14 cellular contexts compared by ENCODE assay signal in the genomic region with DNA sequence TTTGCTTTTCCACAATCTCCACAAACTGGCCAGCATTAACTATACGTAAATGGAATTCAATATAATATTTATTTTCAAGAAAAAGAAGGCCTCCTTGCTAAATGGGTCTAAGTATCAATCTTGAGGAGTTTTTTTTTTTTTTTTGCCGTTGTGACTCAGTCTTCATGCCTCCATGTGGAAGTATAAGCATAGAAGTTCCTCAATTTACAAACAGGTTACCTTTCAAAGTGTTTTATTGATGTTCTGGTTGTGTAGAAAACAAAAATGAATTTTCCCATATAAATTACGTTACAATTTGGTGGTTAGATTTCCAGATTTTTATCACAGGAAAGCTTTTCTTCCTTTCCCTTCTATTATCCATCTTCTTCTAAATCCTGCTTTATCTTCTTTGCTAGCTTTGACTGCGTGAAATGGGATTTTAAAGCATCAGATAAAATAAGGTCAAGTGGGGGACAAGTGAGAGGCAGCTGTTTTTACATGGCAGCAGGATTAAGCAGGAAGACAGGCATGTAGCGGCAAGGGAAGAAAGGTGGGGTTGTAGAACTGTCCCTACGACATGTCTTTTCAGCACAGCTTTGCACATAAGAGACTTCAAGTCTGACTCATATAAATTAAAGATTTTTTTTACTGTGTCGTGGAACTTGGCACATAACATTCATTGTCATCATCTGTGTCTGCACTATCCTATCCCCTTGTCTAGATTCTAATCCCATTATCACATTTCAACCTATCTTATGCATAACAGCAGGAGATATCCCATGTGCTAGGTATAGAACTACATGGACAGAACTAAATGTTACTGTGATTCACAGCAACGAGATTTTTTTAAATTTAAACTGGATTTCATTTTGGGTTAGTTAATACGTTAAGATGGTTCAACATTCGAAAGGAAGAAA.
DNase-seq lines count a peak whose midpoint lies in the region; ATAC-seq and TF ChIP-seq lines count a peak whose summit lies in the region.
"Had no signal": no experiment of that assay in that cellular context is flagged by ENCODE, and none has a peak within 500 bp of the region (broad histone marks: within the 10 kb centered on the region; RNA-seq: fewer than 3 reads in every experiment).

No MANE protein-coding gene starts in this region.

- H3K9ac ChIP-seq in neuronal stem cell (ENCODE audit: low read depth, low read length, poor library complexity): no peak overlapping the region

- no peak overlapping the region for H2AFZ ChIP-seq in neuronal stem cell (ENCODE audit: low read length)

- no peak overlapping the region for H3K4me3 ChIP-seq in RWPE2 (ENCODE audit: severe bottlenecking)
- H3K4me3 ChIP-seq in spleen: no peak overlapping the region
- no peak overlapping the region for H3K4me3 ChIP-seq in CD4-positive, alpha-beta memory T cell (ENCODE audit: low read length in 2 of 2)
- no peak overlapping the region for H3K4me3 ChIP-seq in neuronal stem cell (ENCODE audit: low read length in 2 of 2)
- H3K4me3 ChIP-seq: cardiac muscle cell had no signal

- no peaks in the 10 kb centered on the region for H3K9me3 ChIP-seq in RWPE2 (ENCODE audit: severe bottlenecking)
- H3K9me3 ChIP-seq in spleen: no peaks in the 10 kb centered on the region
- H3K9me3 ChIP-seq in CD4-positive, alpha-beta memory T cell (ENCODE audit: control insufficient read depth in 1 of 2, low read length in 2 of 2): no peaks in the 10 kb centered on the region
- no peaks in the 10 kb centered on the region for H3K9me3 ChIP-seq in neuronal stem cell (replicated peaks in 1 of 2; ENCODE audit: control insufficient read depth in 2 of 2, insufficient read depth in 1 of 2, low read depth in 1 of 2, low read length in 2 of 2)

- H3K79me1 ChIP-seq in neuronal stem cell (ENCODE audit: low read depth, low read length): no peaks in the 10 kb centered on the region

- no peak overlapping the region for H3K18ac ChIP-seq in neuronal stem cell (ENCODE audit: low read length)

- no peak overlapping the region for H3K23ac ChIP-seq in neuronal stem cell (ENCODE audit: low read depth, low read length, poor library complexity)

- no peak overlapping the region for H3K14ac ChIP-seq in neuronal stem cell (ENCODE audit: low read length)

- TF ChIP-seq POLR2A in spleen (IDR thresholded peaks at IDR 0.05): no peak

- H3K27ac Mint-ChIP-seq in central memory CD8-positive, alpha-beta T cell (ENCODE audit: low read depth): peak overlapping the region; percentile 38
- peak overlapping the region in 2 of 7 donors; percentile 9 to 28 for H3K27ac Mint-ChIP-seq in CD4-positive, alpha-beta memory T cell

- H3K4me2 ChIP-seq in neuronal stem cell (ENCODE audit: insufficient read depth, low read length, poor library complexity, severe bottlenecking): no peak overlapping the region

- 83 to 87% (median 86%) methylated on average over 10 of the region's 10 CpGs for WGBS in spleen, 5 donors
- no CpG with 5 or more reads among the region's 10 CpGs for WGBS in neuronal stem cell (ENCODE audit: extremely low coverage in 2 of 2, insufficient read length in 2 of 2, insufficient replicate concordance in 1 of 2), 2 donors

- H3K9me3 Mint-ChIP-seq in activated T-cell treated with anti-CD3 and anti-CD28 coated beads, Interleukin-2, amount 50 U/mL, for 4 hours: no peaks in the 10 kb centered on the region
- no peaks in the 10 kb centered on the region for H3K9me3 Mint-ChIP-seq in central memory CD8-positive, alpha-beta T cell
- no peaks in the 10 kb centered on the region for H3K9me3 Mint-ChIP-seq in CD4-positive, alpha-beta memory T cell

- H3K4me1 Mint-ChIP-seq in activated T-cell treated with anti-CD3 and anti-CD28 coated beads, Interleukin-2, amount 50 U/mL, for 4 hours (ENCODE audit: low read depth): peaks cover 26% of the 10 kb centered on the region
- peaks cover 20% of the 10 kb centered on the region for H3K4me1 Mint-ChIP-seq in central memory CD8-positive, alpha-beta T cell
- H3K4me1 Mint-ChIP-seq in CD4-positive, alpha-beta memory T cell: peaks cover 4 to 13% (median 5%) of the 10 kb centered on the region in 4 donors

- H4K8ac ChIP-seq in neuronal stem cell (ENCODE audit: low read depth, low read length): no peak overlapping the region

- H3K36me3 ChIP-seq in RWPE2 (ENCODE audit: low read depth) (no peaks in the 10 kb centered on the region), spleen (no peaks in the 10 kb centered on the region), neuronal stem cell (replicated peaks in 1 of 2; ENCODE audit: control insufficient read depth in 2 of 2, insufficient read depth in 2 of 2, low read length in 2 of 2) (no peaks in the 10 kb centered on the region)
- H3K36me3 ChIP-seq in CD4-positive, alpha-beta memory T cell (ENCODE audit: insufficient read depth, low read length): no peaks in the 10 kb centered on the region
- H3K36me3 ChIP-seq: cardiac muscle cell had no signal

- no peak overlapping the region for H4K91ac ChIP-seq in neuronal stem cell (ENCODE audit: low read depth, low read length, poor library complexity)

- H3K27me3 ChIP-seq in RWPE2 (ENCODE audit: insufficient read depth, poor library complexity, severe bottlenecking): no peaks in the 10 kb centered on the region
- no peaks in the 10 kb centered on the region for H3K27me3 ChIP-seq in spleen (replicated peaks in 1 of 7)
- H3K27me3 ChIP-seq in CD4-positive, alpha-beta memory T cell (ENCODE audit: insufficient read depth, low read length): no peaks in the 10 kb centered on the region
- no peaks in the 10 kb centered on the region for H3K27me3 ChIP-seq in neuronal stem cell (ENCODE audit: control insufficient read depth in 3 of 3, insufficient read depth in 3 of 3, low read depth in 1 of 3, low read length in 3 of 3)
- H3K27me3 ChIP-seq: cardiac muscle cell had no signal

- H3K4me1 ChIP-seq in RWPE2 (ENCODE audit: insufficient read depth, poor library complexity, severe bottlenecking): peaks cover 23% of the 10 kb centered on the region
- peaks cover 0 to 8% (median 0%) of the 10 kb centered on the region in 6 donors for H3K4me1 ChIP-seq in spleen
- H3K4me1 ChIP-seq in CD4-positive, alpha-beta memory T cell (ENCODE audit: insufficient read depth, low read length): no peaks in the 10 kb centered on the region
- peaks cover 0 to 5% of the 10 kb centered on the region in 2 donors for H3K4me1 ChIP-seq in neuronal stem cell (ENCODE audit: control insufficient read depth in 2 of 2, insufficient read depth in 1 of 2, low read depth in 1 of 2, low read length in 2 of 2)

- H2BK120ac ChIP-seq in neuronal stem cell (ENCODE audit: low read depth, low read length): no peak overlapping the region

- H3K27ac ChIP-seq in RWPE2 (ENCODE audit: poor library complexity, severe bottlenecking): peak overlapping the region; percentile 49
- H3K27ac ChIP-seq in spleen: peak overlapping the region in 5 of 8 donors; percentile 0 to 39 (median 12)
- no peak overlapping the region for H3K27ac ChIP-seq in CD4-positive, alpha-beta memory T cell (ENCODE audit: low read depth, low read length)
- H3K27ac ChIP-seq in neuronal stem cell (replicated peaks; ENCODE audit: low read length): no peak overlapping the region
- H3K27ac ChIP-seq: cardiac muscle cell had no signal

- H3K4ac ChIP-seq in neuronal stem cell (ENCODE audit: low read length): no peak overlapping the region

- no peak for ATAC-seq in activated T-cell treated with anti-CD3 and anti-CD28 coated beads, Interleukin-2, amount 50 U/mL, for 4 hours
- no peak for ATAC-seq in RWPE2 (ENCODE audit: low read depth)
- no peak for ATAC-seq in central memory CD8-positive, alpha-beta T cell (replicated peaks; ENCODE audit: extremely low read depth, poor library complexity, severe bottlenecking)
- ATAC-seq in HG03457 (IDR thresholded peaks at IDR 0.05; ENCODE audit: unreplicated experiment): no peak

- H3K4me3 Mint-ChIP-seq in activated T-cell treated with anti-CD3 and anti-CD28 coated beads, Interleukin-2, amount 50 U/mL, for 4 hours: peak overlapping the region; percentile 23
- H3K4me3 Mint-ChIP-seq in central memory CD8-positive, alpha-beta T cell: no peak overlapping the region
- H3K4me3 Mint-ChIP-seq in CD4-positive, alpha-beta memory T cell: no peak overlapping the region

- no peak overlapping the region for H2BK5ac ChIP-seq in neuronal stem cell (ENCODE audit: low read length)

- no peak overlapping the region for H2BK12ac ChIP-seq in neuronal stem cell (ENCODE audit: low read length)

- intact Hi-C loops in spleen (cut with DNase I; ENCODE audit: low total_unique reads): no loop called here
- intact Hi-C loops in CD4-positive, alpha-beta memory T cell (cut with micrococcal nuclease): loop anchor here (5.0 kb wide), 1 partner anchor 579 kb away; the partner anchor contains the start of gene ING3

- no peak for DNase-seq in activated T-cell treated with anti-CD3 and anti-CD28 coated beads, Interleukin-2, amount 50 U/mL, for 4 hours
- DNase-seq in activated T-cell treated with anti-CD3 and anti-CD28 coated beads for 4 hours (no peak), RWPE2 (ENCODE audit: low spot score) (no peak), spleen (no peak), neuronal stem cell (ENCODE audit: low spot score) (no peak)
- no peak for DNase-seq in central memory CD8-positive, alpha-beta T cell (ENCODE audit: low spot score in 2 of 2)
- no peak for DNase-seq in CD4-positive, alpha-beta memory T cell
- DNase-seq: activated CD4-positive, alpha-beta T cell treated with anti-CD3 and anti-CD28 coated beads, Interleukin-2, amount 50 U/mL, for 48 hours; AML-193; IMR-90; NCI-H2227 treated with DMSO at 0.1 percent for 48 hours; nucleus accumbens had no signal

- CTCF ChIA-PET in CD4-positive, alpha-beta memory T cell (lab: Charles Lee; ENCODE audit: partially characterized antibody): interaction anchor here (0.8 to 1.7 kb wide), 4 partner anchors 17 to 162 kb away, joined by 3 to 5 read pairs (median 4); partner anchors contain the start of gene FAM3C

- TF ChIP-seq CTCF in RWPE2 (IDR thresholded peaks at IDR 0.05; ENCODE audit: poor library complexity, severe bottlenecking) (no peak), spleen (IDR thresholded peaks at IDR 0.05 in 8 of 11, conservative IDR thresholded peaks at IDR 0.05 in 3 of 11) (no peak)

- no peaks in the 10 kb centered on the region for H3K36me3 Mint-ChIP-seq in activated T-cell treated with anti-CD3 and anti-CD28 coated beads, Interleukin-2, amount 50 U/mL, for 4 hours (ENCODE audit: insufficient read depth)
- H3K36me3 Mint-ChIP-seq in central memory CD8-positive, alpha-beta T cell (ENCODE audit: insufficient read depth): peaks cover 2% of the 10 kb centered on the region
- no peaks in the 10 kb centered on the region for H3K36me3 Mint-ChIP-seq in CD4-positive, alpha-beta memory T cell

- H2AK5ac ChIP-seq in neuronal stem cell (ENCODE audit: low read depth, low read length): no peak overlapping the region

- H2BK15ac ChIP-seq in neuronal stem cell (ENCODE audit: low read length): no peak overlapping the region

- H3K27me3 Mint-ChIP-seq in activated T-cell treated with anti-CD3 and anti-CD28 coated beads, Interleukin-2, amount 50 U/mL, for 4 hours (ENCODE audit: low read depth): peaks cover 2% of the 10 kb centered on the region
- no peaks in the 10 kb centered on the region for H3K27me3 Mint-ChIP-seq in central memory CD8-positive, alpha-beta T cell
- H3K27me3 Mint-ChIP-seq in CD4-positive, alpha-beta memory T cell: no peaks in the 10 kb centered on the region

- POLR2A ChIA-PET in CD4-positive, alpha-beta memory T cell (lab: Charles Lee; ENCODE audit: partially characterized antibody): interaction anchor here (0.9 to 1.2 kb wide), 3 partner anchors 93 to 148 kb away, joined by 3 to 4 read pairs (median 3); partner anchors contain the start of gene FAM3C

Comparison
In these comparisons a context has a peak if more than half of its experiments do, and no peak if none do; other contexts are left out.
1. H3K27ac ChIP-seq: peak in RWPE2 (single experiment) and spleen (5 of 8); none in CD4-positive, alpha-beta memory T cell (single experiment) and neuronal stem cell (single experiment).